ENCODE assay signal across 9 cellular contexts in genomic region chr1:17494114-17494729, GRCh38. TPM values are rescaled to one million over a fixed set of nuclear protein-coding genes. Genes with fewer than 3 reads are reported as not detected.
A peak's percentile ranks its signal among the peaks of the same experiment; 100 is the strongest.
DNase-seq lines count a peak whose midpoint lies in the region; ATAC-seq and TF ChIP-seq lines count a peak whose summit lies in the region.
"Had no signal": no experiment of that assay in that cellular context is flagged by ENCODE, and none has a peak within 500 bp of the region (broad histone marks: within the 10 kb centered on the region; RNA-seq: fewer than 3 reads in every experiment).

No MANE protein-coding gene starts in this region.

- intact Hi-C loops in A673 (cut with micrococcal nuclease; ENCODE audit: unreplicated experiment) = loop anchor here (2.0 to 10.0 kb wide), 3 partner anchors 113 to 1091 kb away; no protein-coding TSS in a partner anchor

- DNase-seq in A673 (ENCODE audit: low spot score) (peak; percentile 84), NCI-H345 (lab: John Stamatoyannopoulos, UW) (peak; percentile 51), dermis blood vessel endothelial cell (peak; percentile 71), lung (ENCODE audit: low spot score) (peak; percentile 64)
- DNase-seq in activated CD4-positive, alpha-beta T cell treated with anti-CD3 and anti-CD28 coated beads, Interleukin-2, amount 10 ng/mL, durations not matched to agents 7 days and 5 days = peak; percentile 61
- peak; percentile 48 for DNase-seq in stimulated activated CD8-positive, alpha-beta memory T cell treated with anti-CD3 and anti-CD28 coated beads, Interleukin-15, amount 100 ng/mL, for 24 hours (ENCODE audit: low read depth)

- CTCF ChIA-PET in A673 (lab: Charles Lee) = interaction anchor here (0.5 to 1.2 kb wide), 2 partner anchors 38 to 112 kb away, joined by 6 to 11 read pairs; no protein-coding TSS in a partner anchor
- CTCF ChIA-PET in activated CD4-positive, alpha-beta T cell treated with anti-CD3 and anti-CD28 coated beads, Interleukin-2, amount 10 ng/mL, durations not matched to agents 7 days and 5 days (lab: Charles Lee) = no interaction called here

- no peak overlapping the region for H3K4me3 Mint-ChIP-seq in activated CD4-positive, alpha-beta T cell treated with anti-CD3 and anti-CD28 coated beads, Interleukin-2, amount 10 ng/mL, durations not matched to agents 7 days and 5 days

- ATAC-seq in GM18498 (IDR thresholded peaks at IDR 0.05; ENCODE audit: unreplicated experiment) = peak; percentile 53
- peak; percentile 66 for ATAC-seq in lung (ENCODE audit: insufficient read depth, low FRiP score)
- ATAC-seq in HG03378 (IDR thresholded peaks at IDR 0.05; ENCODE audit: unreplicated experiment) = no peak

- H3K36me3 Mint-ChIP-seq in activated CD4-positive, alpha-beta T cell treated with anti-CD3 and anti-CD28 coated beads, Interleukin-2, amount 10 ng/mL, durations not matched to agents 7 days and 5 days (ENCODE audit: low read depth) = no peaks in the 10 kb centered on the region

- 19 to 20% methylated on average over 5 of the region's 5 CpGs for WGBS in lung, 2 donors

- BruUV-seq in A673 (replicated peaks; lab: Mats Ljungman, UMichigan) = no TSS peak

- H3K27ac Mint-ChIP-seq in activated CD4-positive, alpha-beta T cell treated with anti-CD3 and anti-CD28 coated beads, Interleukin-2, amount 10 ng/mL, durations not matched to agents 7 days and 5 days = no peak overlapping the region

- H3K27ac ChIP-seq in A673 (ENCODE audit: low read depth, low read length, poor library complexity, severe bottlenecking) (no peak overlapping the region), lung (ENCODE audit: low read depth in 1 of 2, low read length in 1 of 2) (no peak overlapping the region)
- H3K27ac ChIP-seq: skin epidermis had no signal

- H3K9me3 ChIP-seq in A673 (ENCODE audit: low read depth, low read length, poor library complexity, severe bottlenecking) = no peaks in the 10 kb centered on the region
- H3K9me3 ChIP-seq in lung (ENCODE audit: control insufficient read depth in 2 of 2, insufficient read depth in 1 of 2, low read length in 1 of 2) = no peaks in the 10 kb centered on the region

- POLR2A ChIA-PET in A673 (lab: Charles Lee; ENCODE audit: low non-redundant PET) = no interaction called here
- POLR2A ChIA-PET in activated CD4-positive, alpha-beta T cell treated with anti-CD3 and anti-CD28 coated beads, Interleukin-2, amount 10 ng/mL, durations not matched to agents 7 days and 5 days (lab: Charles Lee) = interaction anchor here (0.6 kb wide), 1 partner anchor 10 kb away, joined by 3 read pairs; no protein-coding TSS in a partner anchor

- H3K4me3 ChIP-seq in A673 (ENCODE audit: low read depth, low read length, poor library complexity, severe bottlenecking) = no peak overlapping the region
- H3K4me3 ChIP-seq in lung = no peak overlapping the region
- H3K4me3 ChIP-seq: skin epidermis had no signal

- H3K4me1 ChIP-seq in A673 (ENCODE audit: insufficient read depth, low read length, poor library complexity, severe bottlenecking) = no peaks in the 10 kb centered on the region
- no peaks in the 10 kb centered on the region for H3K4me1 ChIP-seq in lung (ENCODE audit: control insufficient read depth in 2 of 2, insufficient read depth in 2 of 2, low read length in 2 of 2)

- peak; percentile 96 for TF ChIP-seq CTCF in A673 (conservative IDR thresholded peaks at IDR 0.05; ENCODE audit: low read depth, low read length)
- peak; percentile 53 for TF ChIP-seq CTCF in lung (IDR thresholded peaks at IDR 0.05; ENCODE audit: control extremely low read depth, extremely low read depth)

- H3K27me3 ChIP-seq in A673 (replicated peaks; ENCODE audit: insufficient read depth, low read depth, low read length, poor library complexity) (no peaks in the 10 kb centered on the region), lung (ENCODE audit: control insufficient read depth, insufficient read depth) (no peaks in the 10 kb centered on the region)

- H3K4me1 Mint-ChIP-seq in activated CD4-positive, alpha-beta T cell treated with anti-CD3 and anti-CD28 coated beads, Interleukin-2, amount 10 ng/mL, durations not matched to agents 7 days and 5 days = peaks cover 1% of the 10 kb centered on the region

- H3K36me3 ChIP-seq in A673 (ENCODE audit: insufficient read depth, low read length, poor library complexity, severe bottlenecking) (no peaks in the 10 kb centered on the region), lung (ENCODE audit: control insufficient read depth in 2 of 2, insufficient read depth in 2 of 2, low read length in 2 of 2) (no peaks in the 10 kb centered on the region)

- peaks cover 5% of the 10 kb centered on the region for H3K27me3 Mint-ChIP-seq in activated CD4-positive, alpha-beta T cell treated with anti-CD3 and anti-CD28 coated beads, Interleukin-2, amount 10 ng/mL, durations not matched to agents 7 days and 5 days

- H3K9me3 Mint-ChIP-seq in activated CD4-positive, alpha-beta T cell treated with anti-CD3 and anti-CD28 coated beads, Interleukin-2, amount 10 ng/mL, durations not matched to agents 7 days and 5 days = no peaks in the 10 kb centered on the region

RNA-seq across cellular contexts. Expression of gene ARHGEF10L, which starts 45.3 kb away (rescaled TPM):
- 3.3 and 5.1 TPM in 2 replicates for total RNA-seq in A673 (2021)
- not detected for total RNA-seq in activated CD4-positive, alpha-beta T cell treated with anti-CD3 and anti-CD28 coated beads, Interleukin-2, amount 10 ng/mL, durations not matched to agents 7 days and 5 days
- 0.70 and 0.85 TPM in 2 replicates for total RNA-seq in dermis blood vessel endothelial cell
- total RNA-seq in lung = 10 to 100 TPM; 15.0 to 43.4 TPM
- polyA plus RNA-seq in lung = 10 to 100 TPM; 23.8 to 24.9 TPM

RNA-seq across cellular contexts. Expression of gene RCC2, which starts 54.7 kb away (rescaled TPM):
- total RNA-seq in A673 (2021) = 180 and 182 TPM in 2 replicates
- total RNA-seq in activated CD4-positive, alpha-beta T cell treated with anti-CD3 and anti-CD28 coated beads, Interleukin-2, amount 10 ng/mL, durations not matched to agents 7 days and 5 days = 100 to 1,000 TPM; 118 to 121 TPM
- total RNA-seq in dermis blood vessel endothelial cell = 118 and 122 TPM in 2 replicates
- 10 to 100 TPM; 43.1 to 51.2 TPM for total RNA-seq in lung
- 10 to 100 TPM; 31.9 to 33.9 TPM for polyA plus RNA-seq in lung
